14 cellular contexts compared by ENCODE assay signal in the genomic region with DNA sequence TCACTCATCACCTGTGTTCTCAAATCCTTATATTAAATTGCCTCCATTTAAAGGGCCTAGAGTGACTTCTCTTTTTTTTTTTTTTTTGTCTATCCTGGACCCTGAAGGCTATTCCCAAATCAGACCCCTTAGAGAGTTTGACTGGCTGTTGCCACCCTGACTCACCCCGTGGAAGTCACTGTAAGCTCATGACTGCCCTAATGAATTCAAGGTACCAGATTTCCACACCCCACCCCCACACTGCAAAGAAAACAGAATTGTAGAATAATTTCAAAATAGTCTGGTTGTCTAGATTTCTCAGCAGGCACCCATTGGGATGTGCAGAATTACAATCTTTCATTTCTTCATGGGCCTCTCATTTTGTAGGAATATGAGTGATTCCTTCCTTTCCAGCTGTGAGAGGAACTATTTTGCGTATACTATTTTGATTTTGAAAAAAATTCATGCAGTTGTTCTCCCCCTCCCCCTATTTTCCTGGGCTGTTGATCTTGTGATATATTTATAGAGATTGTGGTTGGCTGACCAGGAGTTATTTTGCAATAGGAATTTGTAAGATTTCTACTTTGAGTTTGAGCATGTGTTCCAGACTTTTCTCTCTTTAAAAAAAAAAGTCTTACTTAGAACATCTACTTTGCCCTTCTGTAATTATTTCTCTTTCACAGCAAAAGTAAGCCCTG.
DNase-seq lines count a peak whose midpoint lies in the region; ATAC-seq and TF ChIP-seq lines count a peak whose summit lies in the region.
"Had no signal": no experiment of that assay in that cellular context is flagged by ENCODE, and none has a peak within 500 bp of the region (broad histone marks: within the 10 kb centered on the region; RNA-seq: fewer than 3 reads in every experiment).

No MANE protein-coding gene starts in this region.

- peak overlapping the region; percentile 56 for H3K9ac ChIP-seq in mesenchymal stem cell (ENCODE audit: low read length)
- H3K9ac ChIP-seq: KMS-11 had no signal

- POLR2A ChIA-PET in CD4-positive, alpha-beta T cell (lab: Charles Lee) = no interaction called here

- no peak overlapping the region for H3K4ac ChIP-seq in mesenchymal stem cell (ENCODE audit: low read depth in 1 of 2, low read length in 2 of 2)

- H3K4me3 ChIP-seq in ACC112 (ENCODE audit: low read depth, low read length) (0 out of 2 replicates have a peak overlapping the region, but pooled peaks have one; percentile 16), coronary artery (peak overlapping the region; percentile 36), mesenchymal stem cell (ENCODE audit: insufficient read depth in 1 of 2, low read depth in 1 of 2, low read length in 2 of 2) (peak overlapping the region in 1 of 2 experiments; percentile 16)
- H3K4me3 ChIP-seq: ovary had no signal

- H3K18ac ChIP-seq in mesenchymal stem cell (ENCODE audit: low read depth in 1 of 2, low read length in 2 of 2) = peak overlapping the region in 1 of 2 experiments; percentile 54

- TF ChIP-seq CTCF in coronary artery (IDR thresholded peaks at IDR 0.05) = no peak
- TF ChIP-seq CTCF in CD4-positive, alpha-beta T cell (IDR thresholded peaks at IDR 0.05) = no peak

- intact Hi-C loops in CD4-positive, alpha-beta T cell (cut with DNase I, micrococcal nuclease) = no loop called here

- CTCF ChIA-PET in CD4-positive, alpha-beta T cell (lab: Charles Lee) = interaction anchor here (0.6 to 0.7 kb wide), 2 partner anchors 22 to 188 kb away, joined by 3 to 4 read pairs; no protein-coding TSS in a partner anchor

- DNase-seq in M059J (ENCODE audit: low read depth) (peak; percentile 69), coronary artery (ENCODE audit: low spot score) (peak; percentile 62), mesenchymal stem cell (peak; percentile 83), nucleus accumbens (lab: John Stamatoyannopoulos, UW) (no peak)
- DNase-seq in effector CD4-positive, alpha-beta T cell = no peak
- no peak for DNase-seq in CD4-positive, alpha-beta T cell
- DNase-seq: activated T-cell treated with anti-CD3 and anti-CD28 coated beads, Interleukin-2, amount 50 U/mL, for 1 hour; CD4-positive, CD25-positive, alpha-beta regulatory T cell; T1000 had no signal

- peaks cover 19% of the 10 kb centered on the region for H3K79me1 ChIP-seq in mesenchymal stem cell (replicated peaks; ENCODE audit: low read length, poor library complexity, severe bottlenecking)

- H2AFZ ChIP-seq in ACC112 (ENCODE audit: low read length, unreplicated experiment) (peak overlapping the region; percentile 31), mesenchymal stem cell (ENCODE audit: low read depth, low read length) (no peak overlapping the region)

- no peaks in the 10 kb centered on the region for H3K36me3 Mint-ChIP-seq in CD4-positive, alpha-beta T cell (ENCODE audit: low read depth)
- H3K36me3 Mint-ChIP-seq: CD4-positive, CD25-positive, alpha-beta regulatory T cell had no signal

- H4K91ac ChIP-seq in mesenchymal stem cell (ENCODE audit: low read length) = no peak overlapping the region

- H2BK5ac ChIP-seq in mesenchymal stem cell (ENCODE audit: low read depth, low read length, poor library complexity, severe bottlenecking) = no peak overlapping the region

- no peak overlapping the region for H3K4me2 ChIP-seq in mesenchymal stem cell (ENCODE audit: low read length, poor library complexity, severe bottlenecking)
- H3K4me2 ChIP-seq: KMS-11 had no signal

- H3K79me2 ChIP-seq in ACC112 (ENCODE audit: control insufficient read depth, insufficient read depth, low read length, unreplicated experiment) = peaks cover 10% of the 10 kb centered on the region

- H3K36me3 ChIP-seq in ACC112 (ENCODE audit: insufficient read depth, low read length) (no peaks in the 10 kb centered on the region), mesenchymal stem cell (ENCODE audit: control insufficient read depth in 1 of 2, insufficient read depth in 2 of 2, low read depth in 1 of 2, low read length in 2 of 2) (no peaks in the 10 kb centered on the region)
- H3K36me3 ChIP-seq: ovary had no signal

- no peak overlapping the region for H3K4me3 Mint-ChIP-seq in CD4-positive, alpha-beta T cell
- H3K4me3 Mint-ChIP-seq: CD4-positive, CD25-positive, alpha-beta regulatory T cell; dendritic cell treated with granulocyte-macrophage colony-stimulating factor and Interleukin-4, amounts not matched to agents 40 ng/mL and 50 ng/mL, for 4 days had no signal

- no peak overlapping the region for H3K23ac ChIP-seq in mesenchymal stem cell (ENCODE audit: low read length in 2 of 2)

- no peaks in the 10 kb centered on the region for H3K4me1 Mint-ChIP-seq in CD4-positive, alpha-beta T cell (ENCODE audit: low read depth)
- H3K4me1 Mint-ChIP-seq: CD4-positive, CD25-positive, alpha-beta regulatory T cell had no signal

- WGBS in mesenchymal stem cell = 100% methylated on average over 1 of the region's 2 CpGs

- H3K27ac ChIP-seq in ACC112 (ENCODE audit: low read depth, low read length) (peak overlapping the region; percentile 76), coronary artery (peak overlapping the region; percentile 67 to 82), mesenchymal stem cell (ENCODE audit: low read length, poor library complexity, severe bottlenecking) (peak overlapping the region; percentile 88)
- no peak overlapping the region for H3K27ac ChIP-seq in CD4-positive, alpha-beta T cell (ENCODE audit: low read depth, low read length)
- H3K27ac ChIP-seq: KMS-11, ovary had no signal

- no peaks in the 10 kb centered on the region for H3K9me3 ChIP-seq in mesenchymal stem cell (ENCODE audit: control insufficient read depth, low read length)
- no peaks in the 10 kb centered on the region for H3K9me3 ChIP-seq in CD4-positive, alpha-beta T cell (ENCODE audit: control insufficient read depth, low read length)
- H3K9me3 ChIP-seq: ovary had no signal

- no peak overlapping the region for H2BK15ac ChIP-seq in mesenchymal stem cell (ENCODE audit: low read depth, poor library complexity, severe bottlenecking)

- H3K9me3 Mint-ChIP-seq in CD4-positive, alpha-beta T cell = no peaks in the 10 kb centered on the region
- H3K9me3 Mint-ChIP-seq: dendritic cell treated with granulocyte-macrophage colony-stimulating factor and Interleukin-4, amounts not matched to agents 40 ng/mL and 50 ng/mL, for 4 days had no signal

- H3K4me1 ChIP-seq in ACC112 (ENCODE audit: control insufficient read depth, insufficient read depth, low read length, unreplicated experiment) (peaks cover 51% of the 10 kb centered on the region), mesenchymal stem cell (ENCODE audit: control insufficient read depth, insufficient read depth, low read depth, low read length) (peaks cover 34% of the 10 kb centered on the region)

- peak overlapping the region; percentile 58 for H2AK5ac ChIP-seq in mesenchymal stem cell (ENCODE audit: low read length, severe bottlenecking)

- H3K27me3 ChIP-seq in ACC112 (ENCODE audit: insufficient read depth, low read length) (no peaks in the 10 kb centered on the region), mesenchymal stem cell (ENCODE audit: control insufficient read depth in 1 of 2, insufficient read depth in 1 of 2, low read length in 2 of 2) (no peaks in the 10 kb centered on the region)
- no peaks in the 10 kb centered on the region for H3K27me3 ChIP-seq in CD4-positive, alpha-beta T cell (ENCODE audit: control insufficient read depth, insufficient read depth, low read length)
- H3K27me3 ChIP-seq: ovary had no signal

- no peaks in the 10 kb centered on the region for H3K27me3 Mint-ChIP-seq in CD4-positive, alpha-beta T cell
- H3K27me3 Mint-ChIP-seq: dendritic cell treated with granulocyte-macrophage colony-stimulating factor and Interleukin-4, amounts not matched to agents 40 ng/mL and 50 ng/mL, for 4 days had no signal

- H3K14ac ChIP-seq in mesenchymal stem cell (ENCODE audit: low read length in 2 of 2) = no peak overlapping the region

- H2BK12ac ChIP-seq in mesenchymal stem cell (ENCODE audit: low read length in 2 of 2) = no peak overlapping the region

- H4K8ac ChIP-seq in mesenchymal stem cell (ENCODE audit: low read length) = no peak overlapping the region

- H2BK120ac ChIP-seq in mesenchymal stem cell (ENCODE audit: low read depth, low read length) = peak overlapping the region; percentile 58

- no peak overlapping the region for H3K27ac Mint-ChIP-seq in CD4-positive, alpha-beta T cell
- H3K27ac Mint-ChIP-seq: CD4-positive, CD25-positive, alpha-beta regulatory T cell; dendritic cell treated with granulocyte-macrophage colony-stimulating factor and Interleukin-4, amounts not matched to agents 40 ng/mL and 50 ng/mL, for 4 days had no signal

- ATAC-seq in HG02642 (IDR thresholded peaks at IDR 0.05; ENCODE audit: poor library complexity, unreplicated experiment) = no peak
- ATAC-seq in CD4-positive, alpha-beta T cell (ENCODE audit: poor library complexity) = no peak

Comparison
In these comparisons a context has a peak if more than half of its experiments do, and no peak if none do; other contexts are left out.
1. DNase-seq: peak in M059J (single experiment), coronary artery (single experiment) and mesenchymal stem cell (single experiment); none in effector CD4-positive, alpha-beta T cell (single experiment), nucleus accumbens (0 of 56) and CD4-positive, alpha-beta T cell (0 of 10).